Comparison of ENCODE assay signal across 17 cellular contexts in genomic region chr7:107162466-107162865, GRCh38. TPM values are rescaled to one million over a fixed set of nuclear protein-coding genes. Genes with fewer than 3 reads are reported as not detected.
A peak's percentile ranks its signal among the peaks of the same experiment; 100 is the strongest.
DNase-seq lines count a peak whose midpoint lies in the region; ATAC-seq and TF ChIP-seq lines count a peak whose summit lies in the region.
"Had no signal": no experiment of that assay in that cellular context is flagged by ENCODE, and none has a peak within 500 bp of the region (broad histone marks: within the 10 kb centered on the region; RNA-seq: fewer than 3 reads in every experiment).

No MANE protein-coding gene starts in this region.

- ATAC-seq in IMR-90 (ENCODE audit: low read depth) (no peak), SK-N-SH treated with all-trans-retinoic acid at 6 μM for 48 hours (peak; percentile 61), HG03045 (IDR thresholded peaks at IDR 0.05; ENCODE audit: unreplicated experiment) (no peak)

- H4K20me1 ChIP-seq in IMR-90 (ENCODE audit: insufficient read depth, low read length): no peaks in the 10 kb centered on the region

- CTCF ChIA-PET in IMR-90 (lab: Yijun Ruan, JAX): no interaction called here

- no peaks in the 10 kb centered on the region for H3K4me1 ChIP-seq in IMR-90 (ENCODE audit: control insufficient read depth, insufficient read depth, low read length)
- H3K4me1 ChIP-seq: BE2C had no signal

- no peak overlapping the region for H2BK20ac ChIP-seq in IMR-90 (ENCODE audit: low read depth, low read length)

- no peak overlapping the region for H3K4me2 ChIP-seq in IMR-90 (ENCODE audit: low read depth, low read length)

- no peak overlapping the region for H2AK9ac ChIP-seq in IMR-90 (replicated peaks; ENCODE audit: low read depth, low read length, poor library complexity)

- no peak overlapping the region for H3K4me3 ChIP-seq in IMR-90 (ENCODE audit: insufficient read depth, low read depth, low read length)

- H3K27ac ChIP-seq in 22Rv1 (peak overlapping the region; percentile 35), IMR-90 (ENCODE audit: insufficient read depth, low read length) (no peak overlapping the region)
- H3K27ac ChIP-seq: C4-2B, HL-60 had no signal

- H3K27me3 ChIP-seq in IMR-90 (ENCODE audit: control insufficient read depth, insufficient read depth, low read length): no peaks in the 10 kb centered on the region
- H3K27me3 ChIP-seq: BE2C had no signal

- H3K9ac ChIP-seq in IMR-90 (ENCODE audit: low read depth, low read length): no peak overlapping the region

- in situ Hi-C loops in IMR-90 (cut with MboI; ENCODE audit: low sequenced_read_pairs): no loop called here

- BruUV-seq in IMR-90 (replicated peaks; lab: Mats Ljungman, UMichigan): no TSS peak

- no peak overlapping the region for H2BK120ac ChIP-seq in IMR-90 (ENCODE audit: low read depth, low read length)

- TF ChIP-seq CTCF in 22Rv1 (IDR thresholded peaks at IDR 0.05) (no peak), IMR-90 (conservative IDR thresholded peaks at IDR 0.05; ENCODE audit: low read depth, low read length) (no peak)

- no CpG with 5 or more reads among the region's 5 CpGs for whole genome bisulfite sequencing in IMR-90 (ENCODE audit: extremely low coverage in 2 of 2, insufficient read length in 1 of 2), 2 experiments

- no peaks in the 10 kb centered on the region for H3K9me3 ChIP-seq in IMR-90 (ENCODE audit: control insufficient read depth, insufficient read depth, low read length)
- H3K9me3 ChIP-seq: BE2C had no signal

- no peaks in the 10 kb centered on the region for H3K9me1 ChIP-seq in IMR-90 (ENCODE audit: insufficient read depth, low read length)

- no peak overlapping the region for H2AK5ac ChIP-seq in IMR-90 (ENCODE audit: low read depth, low read length)

- H3K14ac ChIP-seq in IMR-90 (replicated peaks; ENCODE audit: low read depth, low read length): no peak overlapping the region

- no peak overlapping the region for H2AFZ ChIP-seq in IMR-90 (replicated peaks; ENCODE audit: low read length, poor library complexity)

- TF ChIP-seq POLR2A in IMR-90 (IDR thresholded peaks at IDR 0.05; ENCODE audit: low read depth, low read length): no peak

- no peak for TF ChIP-seq RAD21 in IMR-90 (IDR thresholded peaks at IDR 0.05; ENCODE audit: low read length)

- H3K36me3 ChIP-seq in IMR-90 (ENCODE audit: control insufficient read depth, insufficient read depth, low read length): no peaks in the 10 kb centered on the region
- H3K36me3 ChIP-seq: BE2C had no signal

- H3K23ac ChIP-seq in IMR-90 (ENCODE audit: low read depth, low read length): no peak overlapping the region

- no peak overlapping the region for H3K4ac ChIP-seq in IMR-90 (ENCODE audit: low read depth, low read length)

- no peak overlapping the region for H3K56ac ChIP-seq in IMR-90 (ENCODE audit: extremely low read depth, insufficient read depth, low read length)

- no peaks in the 10 kb centered on the region for H3K79me1 ChIP-seq in IMR-90 (ENCODE audit: low read depth in 1 of 2, low read length in 2 of 2)

- H3K18ac ChIP-seq in IMR-90 (ENCODE audit: low read depth, low read length): no peak overlapping the region; the same call in 1 of the 2 replicates

- peak; percentile 32 for DNase-seq in IMR-90
- peak; percentile 12 for DNase-seq in fibroblast of gingiva (ENCODE audit: low read depth)
- no peak for DNase-seq in pons (ENCODE audit: low spot score)
- no peak for DNase-seq in EL
- no peak for DNase-seq in A172 (ENCODE audit: low spot score)
- DNase-seq: BE2C; CD4-positive, alpha-beta memory T cell; COR-L47; DMS153; GOT3; H9; KBM-7 had no signal

- H2BK15ac ChIP-seq in IMR-90 (ENCODE audit: low read depth, low read length): no peak overlapping the region

- no peak overlapping the region for H2BK5ac ChIP-seq in IMR-90 (ENCODE audit: low read depth, low read length, poor library complexity, severe bottlenecking)

- intact Hi-C loops in IMR-90 (cut with micrococcal nuclease): no loop called here

- POLR2A ChIA-PET in IMR-90 (lab: Charles Lee; ENCODE audit: unreplicated experiment): interaction anchor here (0.6 to 0.7 kb wide), 2 partner anchors 12 to 1088 kb away, joined by 4 to 6 read pairs; no protein-coding TSS in a partner anchor

- dilution Hi-C loops in IMR-90 (cut with HindIII; ENCODE audit: low sequenced_read_pairs, unreplicated experiment): no loop called here

- H4K8ac ChIP-seq in IMR-90 (ENCODE audit: low read depth in 2 of 2, low read length in 2 of 2): no peak overlapping the region

- H4K91ac ChIP-seq in IMR-90 (ENCODE audit: insufficient read depth, low read depth, low read length): no peak overlapping the region

- H4K5ac ChIP-seq in IMR-90 (ENCODE audit: low read depth, low read length): no peak overlapping the region

TF ChIP-seq in IMR-90, 13 proteins besides CTCF, POLR2A, EP300 and RAD21:
- TF ChIP-seq CEBPB (IDR thresholded peaks at IDR 0.05; ENCODE audit: low read depth, low read length) (no peak), FOS (IDR thresholded peaks at IDR 0.05; ENCODE audit: low read depth, low read length) (peak; percentile 16; the same call in 1 of the 2 replicates)

TF ChIP-seq in SK-N-SH treated with all-trans-retinoic acid at 6 μM for 48 hours, 23 proteins besides CTCF, POLR2A, EP300 and RAD21:
- TF ChIP-seq ZC3H10 (CRISPR knock-in tag; IDR thresholded peaks at IDR 0.05) (no peak), CSRNP3 (CRISPR knock-in tag; IDR thresholded peaks at IDR 0.05) (no peak)

RNA-seq across cellular contexts. Expression of gene HBP1, which starts 6.3 kb away (rescaled TPM):
- total RNA-seq in IMR-90 (2012; rRNA removed): 69.9 and 70.0 TPM in 2 replicates
- 19.0 and 27.1 TPM in 2 replicates for polyA plus RNA-seq in IMR-90 (2012; rRNA removed)
- 7.8 and 10.8 TPM in 2 replicates for polyA plus RNA-seq in IMR-90 (2012; cell fraction: cytosol; rRNA removed)
- polyA plus RNA-seq in IMR-90 (2012; cell fraction: nucleus; rRNA removed; ENCODE audit: low replicate concordance): 11.3 and 41.1 TPM in 2 replicates
- 52.7 and 66.1 TPM in 2 replicates for total RNA-seq in A172 (2014; rRNA removed; shearing (Covaris generic))

Comparison
In these comparisons a context has a peak if more than half of its experiments do, and no peak if none do; other contexts are left out.
1. DNase-seq: peak in IMR-90 (single experiment) and fibroblast of gingiva (single experiment); none in pons (single experiment), EL (single experiment) and A172 (single experiment).